Comparison of ENCODE assay signal across 8 cellular contexts in genomic region chr4:38529189-38530115, GRCh38.
DNase-seq lines count a peak whose midpoint lies in the region; ATAC-seq, FAIRE-seq and TF ChIP-seq lines count a peak whose summit lies in the region.

No MANE protein-coding gene starts in this region.

- no peaks in the 10 kb centered on the region for H3F3A ChIP-seq in SK-N-SH (replicated peaks; ENCODE audit: insufficient read depth)

- no peaks in the 10 kb centered on the region for H3K36me3 ChIP-seq in SK-N-SH (replicated peaks in 1 of 2; ENCODE audit: control insufficient read depth in 1 of 2, insufficient read depth in 2 of 2, low read length in 1 of 2)

- H3K4me1 Mint-ChIP-seq in activated CD8-positive, alpha-beta T cell treated with anti-CD3 and anti-CD28 coated beads for 36 hours (ENCODE audit: low read depth) = peaks cover 15% of the 10 kb centered on the region

- CTCF ChIA-PET in activated CD8-positive, alpha-beta T cell treated with anti-CD3 and anti-CD28 coated beads for 36 hours (lab: Charles Lee) = interaction anchor here (0.7 kb wide), 1 partner anchor 210 kb away, joined by 4 read pairs; no protein-coding TSS in a partner anchor
- CTCF ChIA-PET in SK-N-SH (lab: Yijun Ruan, JAX) = no interaction called here

- no peaks in the 10 kb centered on the region for H3K4me1 ChIP-seq in SK-N-SH (ENCODE audit: control insufficient read depth in 1 of 2, insufficient read depth in 2 of 2, low read depth in 1 of 2, low read length in 1 of 2)

- H3K4me2 ChIP-seq in SK-N-SH = no peak overlapping the region

- no peak overlapping the region for H3K9ac ChIP-seq in SK-N-SH

- H3K27ac Mint-ChIP-seq in activated CD8-positive, alpha-beta T cell treated with anti-CD3 and anti-CD28 coated beads for 36 hours = peak overlapping the region; percentile 92

- intact Hi-C loops in activated CD8-positive, alpha-beta T cell treated with anti-CD3 and anti-CD28 coated beads for 36 hours (cut with micrococcal nuclease) = no loop called here
- intact Hi-C loops in Right ventricle myocardium superior (cut with DNase I) = no loop called here

- H2AFZ ChIP-seq in SK-N-SH (ENCODE audit: low read depth) = no peak overlapping the region

- TF ChIP-seq EP300 in SK-N-SH (IDR thresholded peaks at IDR 0.05; ENCODE audit: borderline replicate concordance in 1 of 2, low read depth in 1 of 2, low read length in 1 of 2) = no peak

- no peaks in the 10 kb centered on the region for H3K9me3 Mint-ChIP-seq in activated CD8-positive, alpha-beta T cell treated with anti-CD3 and anti-CD28 coated beads for 36 hours

- no peak for TF ChIP-seq CTCF in activated CD8-positive, alpha-beta T cell treated with anti-CD3 and anti-CD28 coated beads for 36 hours (IDR thresholded peaks at IDR 0.05)
- TF ChIP-seq CTCF in SK-N-SH (IDR thresholded peaks at IDR 0.05) = no peak

- no peaks in the 10 kb centered on the region; the same call in 1 of the 2 replicates for H3K27me3 ChIP-seq in SK-N-SH (ENCODE audit: insufficient read depth)

- no peaks in the 10 kb centered on the region for H4K20me1 ChIP-seq in SK-N-SH (ENCODE audit: insufficient read depth)

- H3K27ac ChIP-seq in SK-N-SH (ENCODE audit: low read depth in 2 of 2, low read length in 1 of 2) = no peak overlapping the region

- H3K79me2 ChIP-seq in SK-N-SH (ENCODE audit: insufficient read depth) = no peaks in the 10 kb centered on the region

- no peaks in the 10 kb centered on the region for H3K9me2 ChIP-seq in SK-N-SH

- no peak overlapping the region for H3K4me3 ChIP-seq in SK-N-SH (ENCODE audit: low read depth in 2 of 2, low read length in 1 of 2)

- 51% methylated on average over 11 of the region's 15 CpGs for WGBS in SK-N-SH (ENCODE audit: low lambda C conversion rate)

- no peak for TF ChIP-seq RAD21 in SK-N-SH (IDR thresholded peaks at IDR 0.05; ENCODE audit: low read length)

- H3K4me3 Mint-ChIP-seq in activated CD8-positive, alpha-beta T cell treated with anti-CD3 and anti-CD28 coated beads for 36 hours = peak overlapping the region; percentile 3

- DNase-seq in GDM1 (lab: John Stamatoyannopoulos, UW) (peak; percentile 83), NCI-H1417 (lab: John Stamatoyannopoulos, UW) (peak; percentile 56 to 96 (median 86)), Right ventricle myocardium superior (peak; percentile 46), SK-N-SH (no peak), HTR-8/SVneo (ENCODE audit: insufficient read length, low spot score) (no peak)
- DNase-seq in activated CD8-positive, alpha-beta T cell treated with anti-CD3 and anti-CD28 coated beads for 36 hours = peak; percentile 72
- peak; percentile 61 for DNase-seq in stimulated activated CD4-positive, alpha-beta T cell treated with anti-CD3 and anti-CD28 coated beads, Interleukin-15, amount 100 ng/mL, for 24 hours

- FAIRE-seq in HTR-8/SVneo (lab: Jason Lieb, UNC) = no peak

- H3K27me3 Mint-ChIP-seq in activated CD8-positive, alpha-beta T cell treated with anti-CD3 and anti-CD28 coated beads for 36 hours = no peaks in the 10 kb centered on the region

- ATAC-seq in GM21447 (IDR thresholded peaks at IDR 0.05; ENCODE audit: unreplicated experiment) = peak; percentile 82
- peak; percentile 85 for ATAC-seq in activated CD8-positive, alpha-beta T cell treated with anti-CD3 and anti-CD28 coated beads for 36 hours
- ATAC-seq in Right ventricle myocardium superior (ENCODE audit: poor library complexity) = peak; percentile 78

- no peaks in the 10 kb centered on the region for H3K36me3 Mint-ChIP-seq in activated CD8-positive, alpha-beta T cell treated with anti-CD3 and anti-CD28 coated beads for 36 hours (ENCODE audit: low read depth)

- POLR2A ChIA-PET in activated CD8-positive, alpha-beta T cell treated with anti-CD3 and anti-CD28 coated beads for 36 hours (lab: Charles Lee) = interaction anchor here (0.6 to 1.4 kb wide), 2 partner anchors 15 to 136 kb away, joined by 4 read pairs; no protein-coding TSS in a partner anchor
- POLR2A ChIA-PET in SK-N-SH (lab: Yijun Ruan, JAX) = no interaction called here

- H3K9me3 ChIP-seq in SK-N-SH = no peaks in the 10 kb centered on the region

TF ChIP-seq in SK-N-SH, 30 proteins besides CTCF, POLR2A, EP300 and RAD21:
- TF ChIP-seq SIN3A (IDR thresholded peaks at IDR 0.05; ENCODE audit: borderline replicate concordance, low read depth, low read length) = no peak

Comparison
In these comparisons a context has a peak if more than half of its experiments do, and no peak if none do; other contexts are left out.
1. DNase-seq: peak in GDM1 (single experiment), NCI-H1417 (3 of 3), activated CD8-positive, alpha-beta T cell treated with anti-CD3 and anti-CD28 coated beads for 36 hours (single experiment), Right ventricle myocardium superior (single experiment) and stimulated activated CD4-positive, alpha-beta T cell treated with anti-CD3 and anti-CD28 coated beads, Interleukin-15, amount 100 ng/mL, for 24 hours (single experiment); none in SK-N-SH (single experiment) and HTR-8/SVneo (single experiment).
2. Peak in every context shown above with its lines, with median percentiles within 50 percentile points of each other: ATAC-seq.